In the genomic region with DNA sequence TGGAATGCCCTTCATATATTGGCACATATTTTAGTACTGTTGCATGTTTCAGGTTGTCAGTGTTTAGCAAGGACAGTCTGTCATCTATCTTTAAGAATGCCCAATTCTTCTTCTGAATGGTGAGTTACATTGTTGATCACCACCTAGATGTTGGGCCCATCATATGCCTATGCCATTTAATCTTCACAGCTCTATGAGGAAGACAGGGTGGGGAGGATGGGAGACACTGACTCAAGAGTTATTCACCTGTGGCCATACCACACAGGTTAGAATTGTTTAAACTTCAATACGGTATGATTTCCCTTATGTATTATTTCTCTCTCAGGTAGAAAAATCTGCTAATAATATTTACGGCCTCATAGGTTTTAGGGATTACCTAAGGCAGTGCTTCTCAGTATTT, we compare ENCODE assay signal across 15 cellular contexts. TPM values are rescaled to one million over a fixed set of nuclear protein-coding genes. Genes with fewer than 3 reads are reported as not detected.
DNase-seq lines count a peak whose midpoint lies in the region; ATAC-seq, FAIRE-seq and TF ChIP-seq lines count a peak whose summit lies in the region.
"Had no signal": no experiment of that assay in that cellular context is flagged by ENCODE, and none has a peak within 500 bp of the region (broad histone marks: within the 10 kb centered on the region; RNA-seq: fewer than 3 reads in every experiment).

No MANE protein-coding gene starts in this region.

- peaks cover 21% of the 10 kb centered on the region for H3K4me1 ChIP-seq in HepG2 (ENCODE audit: insufficient read depth, low read length)
- H3K4me1 ChIP-seq in right lobe of liver: no peaks in the 10 kb centered on the region
- H3K4me1 ChIP-seq in neutrophil (ENCODE audit: control insufficient read depth in 1 of 2, insufficient read depth in 1 of 2, low read depth in 1 of 2, low read length in 1 of 2): peaks cover 18 to 29% of the 10 kb centered on the region in 2 experiments
- peaks cover 0 to 31% (median 2%) of the 10 kb centered on the region in 9 donors for H3K4me1 ChIP-seq in heart right ventricle

- H3K27me3 ChIP-seq in HepG2 (ENCODE audit: control insufficient read depth in 1 of 2, insufficient read depth in 2 of 2, low read length in 2 of 2): no peaks in the 10 kb centered on the region
- no peaks in the 10 kb centered on the region for H3K27me3 ChIP-seq in right lobe of liver
- H3K27me3 ChIP-seq in neutrophil: no peaks in the 10 kb centered on the region
- no peaks in the 10 kb centered on the region for H3K27me3 ChIP-seq in heart right ventricle
- H3K27me3 ChIP-seq: BLaER1 had no signal

- no peak overlapping the region for H3K9ac ChIP-seq in HepG2 (ENCODE audit: insufficient read depth, low read depth, low read length)
- H3K9ac ChIP-seq: BLaER1 had no signal

- no peak overlapping the region for H3K4me2 ChIP-seq in HepG2 (ENCODE audit: low read depth, low read length)
- H3K4me2 ChIP-seq: BLaER1 had no signal

- DNase-seq in HepG2 (ENCODE audit: low spot score): no peak
- DNase-seq in right lobe of liver: no peak
- DNase-seq in epithelial cell of esophagus (ENCODE audit: low read depth): peak; percentile 31
- no peak for DNase-seq in heart right ventricle
- DNase-seq in anterior cingulate cortex (lab: John Stamatoyannopoulos, UW): no peak
- DNase-seq: 8988T; CD4-positive, alpha-beta memory T cell; DMS79 treated with DMSO at 0.1 percent for 48 hours; H9 had no signal

- POLR2A ChIA-PET in HepG2 (lab: Yijun Ruan, JAX): no interaction called here

- H4K20me1 ChIP-seq in HepG2 (ENCODE audit: insufficient read depth, low read length): no peaks in the 10 kb centered on the region; the same call in 1 of the 2 replicates

- H3K4me3 ChIP-seq in HepG2 (replicated peaks in 1 of 3; ENCODE audit: insufficient read depth in 1 of 3, low read depth in 2 of 3, low read length in 3 of 3): no peak overlapping the region
- no peak overlapping the region for H3K4me3 ChIP-seq in right lobe of liver
- no peak overlapping the region for H3K4me3 ChIP-seq in epithelial cell of esophagus (ENCODE audit: low read length)
- H3K4me3 ChIP-seq in neutrophil (ENCODE audit: low read depth in 1 of 2, low read length in 1 of 2): no peak overlapping the region
- no peak overlapping the region for H3K4me3 ChIP-seq in heart right ventricle
- H3K4me3 ChIP-seq: BLaER1, GM12878 had no signal

- in situ Hi-C loops in HepG2 (cut with HindIII; ENCODE audit: extremely low pct_ligation_motif_present, low pct_unique_long_range_greater_than_20kb): no loop called here

- no peak for TF ChIP-seq EP300 in HepG2 (IDR thresholded peaks at IDR 0.05; ENCODE audit: low read depth in 2 of 2, low read length in 2 of 2)
- no peak for TF ChIP-seq EP300 in HepG2 (CRISPR knock-in tag; IDR thresholded peaks at IDR 0.05; ENCODE audit: borderline replicate concordance)

- intact Hi-C loops in HepG2 (cut with micrococcal nuclease; ENCODE audit: unreplicated experiment): no loop called here
- intact Hi-C loops in right lobe of liver (cut with DNase I): no loop called here
- intact Hi-C loops in heart right ventricle (cut with DNase I): no loop called here

- TF ChIP-seq RAD21 in HepG2 (CRISPR knock-in tag; IDR thresholded peaks at IDR 0.05): no peak

- WGBS in HepG2 (ENCODE audit: low lambda C conversion rate): 98% methylated on average over 2 of the region's 2 CpGs
- WGBS in right lobe of liver (ENCODE audit: insufficient coverage, low coverage, low lambda C conversion rate, missing lambda C conversion rate): 100% methylated on average over 2 of the region's 2 CpGs
- 95 to 97% methylated on average over 2 of the region's 2 CpGs for WGBS in heart right ventricle, 2 donors

- TSS peak; percentile 23 for BruUV-seq in HepG2 (replicated peaks; lab: Mats Ljungman, UMichigan)

- CTCF ChIA-PET in HepG2 (lab: Yijun Ruan, JAX; ENCODE audit: low intra/inter-chr PET ratio, low total read pairs): no interaction called here

- FAIRE-seq in HepG2 (lab: Jason Lieb, UNC): no peak
- FAIRE-seq: H1, HTR-8/SVneo had no signal

- TF ChIP-seq POLR2A in HepG2 (IDR thresholded peaks at IDR 0.05; ENCODE audit: insufficient read depth in 1 of 2, low read depth in 2 of 2, low read length in 2 of 2) (no peak), right lobe of liver (IDR thresholded peaks at IDR 0.05) (no peak)

- no peak overlapping the region for H3K27ac ChIP-seq in HepG2 (ENCODE audit: extremely low read length, insufficient read depth, low read length)
- no peak overlapping the region for H3K27ac ChIP-seq in right lobe of liver
- peak overlapping the region; percentile 80 for H3K27ac ChIP-seq in neutrophil
- H3K27ac ChIP-seq in heart right ventricle: no peak overlapping the region
- H3K27ac ChIP-seq: BLaER1 had no signal

- ATAC-seq in HepG2 (no peak), right lobe of liver (no peak), HG02610 (IDR thresholded peaks at IDR 0.05; ENCODE audit: unreplicated experiment) (no peak), heart right ventricle (no peak)
- ATAC-seq: GM12878 had no signal

- H3K9me3 ChIP-seq in HepG2 (ENCODE audit: low read length) (no peaks in the 10 kb centered on the region), right lobe of liver (no peaks in the 10 kb centered on the region), neutrophil (no peaks in the 10 kb centered on the region), heart right ventricle (no peaks in the 10 kb centered on the region)

- H3K36me3 ChIP-seq in HepG2 (replicated peaks in 1 of 2; ENCODE audit: control insufficient read depth in 1 of 2, insufficient read depth in 2 of 2, low read length in 2 of 2) (peaks cover 5 to 29% of the 10 kb centered on the region in 2 experiments), right lobe of liver (no peaks in the 10 kb centered on the region), neutrophil (no peaks in the 10 kb centered on the region), heart right ventricle (peaks cover 0 to 56% (median 2%) of the 10 kb centered on the region in 9 donors)

- H3K79me2 ChIP-seq in HepG2 (ENCODE audit: insufficient read depth, low read length): peaks cover 6% of the 10 kb centered on the region

- no peak overlapping the region for H2AFZ ChIP-seq in HepG2 (ENCODE audit: low read length)

- TF ChIP-seq CTCF in HepG2 (CRISPR knock-in tag; IDR thresholded peaks at IDR 0.05) (no peak), right lobe of liver (IDR thresholded peaks at IDR 0.05) (no peak), epithelial cell of esophagus (IDR thresholded peaks at IDR 0.05; ENCODE audit: insufficient read depth, low read depth, low read length, missing control alignments) (no peak), neutrophil (IDR thresholded peaks at IDR 0.05) (no peak), heart right ventricle (IDR thresholded peaks at IDR 0.05) (no peak)

TF ChIP-seq in HepG2, 621 proteins besides CTCF, POLR2A, EP300 and RAD21 (continues in another document):
- TF ChIP-seq CHD4 (IDR thresholded peaks at IDR 0.05; ENCODE audit: borderline replicate concordance, low read length): no peak
- TF ChIP-seq, protein P1, sequence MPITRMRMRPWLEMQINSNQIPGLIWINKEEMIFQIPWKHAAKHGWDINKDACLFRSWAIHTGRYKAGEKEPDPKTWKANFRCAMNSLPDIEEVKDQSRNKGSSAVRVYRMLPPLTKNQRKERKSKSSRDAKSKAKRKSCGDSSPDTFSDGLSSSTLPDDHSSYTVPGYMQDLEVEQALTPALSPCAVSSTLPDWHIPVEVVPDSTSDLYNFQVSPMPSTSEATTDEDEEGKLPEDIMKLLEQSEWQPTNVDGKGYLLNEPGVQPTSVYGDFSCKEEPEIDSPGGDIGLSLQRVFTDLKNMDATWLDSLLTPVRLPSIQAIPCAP (CRISPR knock-in tag; IDR thresholded peaks at IDR 0.05; ENCODE audit: low read depth): no peak
- no peak for TF ChIP-seq ELF1 (CRISPR knock-in tag; IDR thresholded peaks at IDR 0.05)
- TF ChIP-seq, protein P2, sequence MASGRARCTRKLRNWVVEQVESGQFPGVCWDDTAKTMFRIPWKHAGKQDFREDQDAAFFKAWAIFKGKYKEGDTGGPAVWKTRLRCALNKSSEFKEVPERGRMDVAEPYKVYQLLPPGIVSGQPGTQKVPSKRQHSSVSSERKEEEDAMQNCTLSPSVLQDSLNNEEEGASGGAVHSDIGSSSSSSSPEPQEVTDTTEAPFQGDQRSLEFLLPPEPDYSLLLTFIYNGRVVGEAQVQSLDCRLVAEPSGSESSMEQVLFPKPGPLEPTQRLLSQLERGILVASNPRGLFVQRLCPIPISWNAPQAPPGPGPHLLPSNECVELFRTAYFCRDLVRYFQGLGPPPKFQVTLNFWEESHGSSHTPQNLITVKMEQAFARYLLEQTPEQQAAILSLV (CRISPR knock-in tag; IDR thresholded peaks at IDR 0.05; ENCODE audit: borderline replicate concordance): no peak
- TF ChIP-seq ZSCAN12 (CRISPR knock-in tag; IDR thresholded peaks at IDR 0.05): no peak
- no peak for TF ChIP-seq ZFYVE20 (CRISPR knock-in tag; IDR thresholded peaks at IDR 0.05; ENCODE audit: borderline replicate concordance, low read depth)

RNA-seq across cellular contexts. Expression of a gene that starts 44.8 kb away (rescaled TPM):
- total RNA-seq in HepG2 (2016; rRNA removed; fragmentation: Illumina TruSeq; extraction: Trizol) (43.9 and 68.7 TPM in 2 replicates), right lobe of liver (10 to 100 TPM; 15.7 to 43.3 (median 18.9) TPM), heart right ventricle (10 to 100 TPM; 15.6 to 52.5 (median 25.2) TPM)
- 32.2 and 32.5 TPM in 2 replicates for total RNA-seq in HepG2 (2016; cell fraction: cytosol; rRNA removed; fragmentation: Illumina TruSeq; extraction: Trizol; ENCODE audit: low read depth)
- 37.7 and 65.7 TPM in 2 replicates for total RNA-seq in HepG2 (2016; cell fraction: insoluble cytoplasmic fraction; rRNA removed; fragmentation: Illumina TruSeq; extraction: Trizol)
- total RNA-seq in HepG2 (2016; cell fraction: membrane; rRNA removed; fragmentation: Illumina TruSeq; extraction: Trizol): 33.4 and 37.7 TPM in 2 replicates
- total RNA-seq in HepG2 (2016; cell fraction: nucleus; rRNA removed; fragmentation: Illumina TruSeq; extraction: Trizol): 62.3 and 75.4 TPM in 2 replicates
- polyA plus RNA-seq in HepG2 (2011; rRNA removed) (38.0 and 40.1 TPM in 2 replicates), heart right ventricle (10 to 100 TPM; 12.8 to 24.0 TPM)
- 16.8 and 31.1 TPM in 2 replicates for polyA plus RNA-seq in HepG2 (2011; cell fraction: cytosol; rRNA removed)
- polyA plus RNA-seq in HepG2 (2011; cell fraction: nucleus; rRNA removed): 16.0 and 18.0 TPM in 2 replicates
- polyA plus RNA-seq in HepG2 (2012): 41.2 and 46.3 TPM in 2 replicates
- 9.7 and 14.9 TPM in 2 replicates for polyA plus RNA-seq in HepG2 (2016; cell fraction: cytosol; fragmentation: Illumina TruSeq; extraction: Trizol; ENCODE audit: low read depth)
- 43.0 and 47.2 TPM in 2 replicates for polyA plus RNA-seq in HepG2 (2016; cell fraction: insoluble cytoplasmic fraction; fragmentation: Illumina TruSeq; extraction: Trizol; ENCODE audit: low read depth)
- polyA plus RNA-seq in HepG2 (2016; cell fraction: membrane; fragmentation: Illumina TruSeq; extraction: Trizol; ENCODE audit: low read depth): 21.1 and 21.8 TPM in 2 replicates
- polyA plus RNA-seq in HepG2 (2016; cell fraction: nucleus; fragmentation: Illumina TruSeq; extraction: Trizol; ENCODE audit: insufficient read depth, low read depth): 99.6 and 104 TPM in 2 replicates
- 23.5 and 65.7 TPM in 2 replicates for polyA minus RNA-seq in HepG2 (2011; rRNA and poly(A)+ RNA removed; ENCODE audit: low replicate concordance)
- 37.6 and 52.6 TPM in 2 replicates for polyA minus RNA-seq in HepG2 (2011; cell fraction: cytosol; rRNA and poly(A)+ RNA removed)
- 26.1 and 36.4 TPM in 2 replicates for polyA minus RNA-seq in HepG2 (2011; cell fraction: nucleus; rRNA and poly(A)+ RNA removed)
